Comparison of ENCODE assay signal across 8 cellular contexts in the genomic region with DNA sequence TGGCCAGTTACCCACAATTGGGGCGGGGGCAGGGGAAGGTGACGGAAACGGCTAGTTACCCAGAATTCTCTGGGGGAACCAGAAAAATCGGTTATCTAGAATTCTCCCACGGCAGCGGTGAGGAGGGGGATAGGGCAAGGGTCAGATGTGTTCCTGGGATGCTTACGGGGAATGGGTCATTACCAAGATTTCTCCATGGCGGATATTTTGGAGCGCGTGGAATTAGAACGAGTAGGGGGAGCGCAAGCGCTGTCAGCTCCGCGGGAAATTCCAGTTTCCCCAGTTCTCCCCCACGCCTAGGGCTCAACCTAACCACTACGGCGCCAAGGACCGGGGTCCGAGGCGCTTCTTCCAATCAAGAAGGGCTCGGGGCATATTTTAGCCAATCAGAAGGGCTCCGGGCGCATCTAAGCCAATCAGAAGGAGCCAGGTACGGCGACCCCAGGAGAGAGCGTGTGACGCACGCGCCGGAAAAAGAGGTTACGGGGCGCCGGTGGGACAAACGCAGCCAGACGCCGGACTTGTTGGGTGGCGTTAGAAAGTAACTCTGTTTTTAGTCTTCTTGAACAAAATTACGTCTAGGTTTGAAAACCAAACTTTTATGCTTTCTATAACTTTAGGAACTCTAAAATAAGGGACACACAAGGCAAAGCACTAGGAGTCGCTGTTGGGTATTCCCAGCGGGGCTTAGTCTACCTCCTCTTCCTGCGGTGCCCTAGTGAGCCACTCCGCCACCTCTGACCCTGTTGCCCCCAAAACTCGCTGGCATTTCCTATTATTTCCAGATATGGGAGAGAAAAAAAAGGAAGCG. TPM values are rescaled to one million over a fixed set of nuclear protein-coding genes. Genes with fewer than 3 reads are reported as not detected.
DNase-seq lines count a peak whose midpoint lies in the region; ATAC-seq and TF ChIP-seq lines count a peak whose summit lies in the region.

A gene with protein sequence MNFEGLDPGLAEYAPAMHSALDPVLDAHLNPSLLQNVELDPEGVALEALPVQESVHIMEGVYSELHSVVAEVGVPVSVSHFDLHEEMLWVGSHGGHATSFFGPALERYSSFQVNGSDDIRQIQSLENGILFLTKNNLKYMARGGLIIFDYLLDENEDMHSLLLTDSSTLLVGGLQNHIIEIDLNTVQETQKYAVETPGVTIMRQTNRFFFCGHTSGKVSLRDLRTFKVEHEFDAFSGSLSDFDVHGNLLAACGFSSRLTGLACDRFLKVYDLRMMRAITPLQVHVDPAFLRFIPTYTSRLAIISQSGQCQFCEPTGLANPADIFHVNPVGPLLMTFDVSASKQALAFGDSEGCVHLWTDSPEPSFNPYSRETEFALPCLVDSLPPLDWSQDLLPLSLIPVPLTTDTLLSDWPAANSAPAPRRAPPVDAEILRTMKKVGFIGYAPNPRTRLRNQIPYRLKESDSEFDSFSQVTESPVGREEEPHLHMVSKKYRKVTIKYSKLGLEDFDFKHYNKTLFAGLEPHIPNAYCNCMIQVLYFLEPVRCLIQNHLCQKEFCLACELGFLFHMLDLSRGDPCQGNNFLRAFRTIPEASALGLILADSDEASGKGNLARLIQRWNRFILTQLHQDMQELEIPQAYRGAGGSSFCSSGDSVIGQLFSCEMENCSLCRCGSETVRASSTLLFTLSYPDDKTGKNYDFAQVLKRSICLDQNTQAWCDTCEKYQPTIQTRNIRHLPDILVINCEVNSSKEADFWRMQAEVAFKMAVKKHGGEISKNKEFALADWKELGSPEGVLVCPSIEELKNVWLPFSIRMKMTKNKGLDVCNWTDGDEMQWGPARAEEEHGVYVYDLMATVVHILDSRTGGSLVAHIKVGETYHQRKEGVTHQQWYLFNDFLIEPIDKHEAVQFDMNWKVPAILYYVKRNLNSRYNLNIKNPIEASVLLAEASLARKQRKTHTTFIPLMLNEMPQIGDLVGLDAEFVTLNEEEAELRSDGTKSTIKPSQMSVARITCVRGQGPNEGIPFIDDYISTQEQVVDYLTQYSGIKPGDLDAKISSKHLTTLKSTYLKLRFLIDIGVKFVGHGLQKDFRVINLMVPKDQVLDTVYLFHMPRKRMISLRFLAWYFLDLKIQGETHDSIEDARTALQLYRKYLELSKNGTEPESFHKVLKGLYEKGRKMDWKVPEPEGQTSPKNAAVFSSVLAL (minus strand): TSS at position 322 of the 811 bp plus-strand sequence. CDS start 906 bp downstream, outside the sequence.

- TF ChIP-seq CTCF in epithelial cell of proximal tubule (conservative IDR thresholded peaks at IDR 0.05; ENCODE audit: low read depth, low read length): peak; percentile 71

- peak; percentile 88 for ATAC-seq in GM21576 (IDR thresholded peaks at IDR 0.05; ENCODE audit: unreplicated experiment)

- TF ChIP-seq RAD21 in Ishikawa (IDR thresholded peaks at IDR 0.05; ENCODE audit: low read depth): peak; percentile 29; the same call in 1 of the 2 replicates

- 0 out of 2 replicates have a peak, but pooled peaks have one; percentile 17 for TF ChIP-seq EP300 in Ishikawa (IDR thresholded peaks at IDR 0.05; ENCODE audit: borderline replicate concordance)

- peak; percentile 93 for DNase-seq in DMS153 treated with DMSO at 0.1 percent for 48 hours (lab: John Stamatoyannopoulos, UW; ENCODE audit: unreplicated experiment)
- peak; percentile 85 for DNase-seq in OCI-M2 (lab: John Stamatoyannopoulos, UW; ENCODE audit: unreplicated experiment)
- DNase-seq in activated T-cell treated with anti-CD3 and anti-CD28 coated beads for 4 hours: peak; percentile 87
- peak; percentile 89 for DNase-seq in epithelial cell of proximal tubule (ENCODE audit: low read depth)
- DNase-seq in mucosa of gallbladder (ENCODE audit: low spot score): peak; percentile 96
- DNase-seq in stimulated activated CD8-positive, alpha-beta memory T cell treated with anti-CD3 and anti-CD28 coated beads, Interleukin-4, amount 100 ng/mL, for 4 hours (ENCODE audit: low read depth in 2 of 2, low spot score in 1 of 2): peak; percentile 85 to 87

- H3K4me3 ChIP-seq in epithelial cell of proximal tubule (ENCODE audit: low read depth, low read length): peak within 1 kb of the TSS; percentile 65

TF ChIP-seq in Ishikawa, 13 proteins besides CTCF, POLR2A, EP300 and RAD21:
- TF ChIP-seq TEAD4 (IDR thresholded peaks at IDR 0.05): 0 out of 2 replicates have a peak, but pooled peaks have one; percentile 8
- peak; percentile 0; the same call in 1 of the 2 replicates for TF ChIP-seq EGR1 (IDR thresholded peaks at IDR 0.05)
- peak; percentile 68; the same call in 1 of the 2 replicates for TF ChIP-seq ZBTB7A (IDR thresholded peaks at IDR 0.05; ENCODE audit: low read depth)
- peak; percentile 76; the same call in 1 of the 2 replicates for TF ChIP-seq TCF12 (IDR thresholded peaks at IDR 0.05; ENCODE audit: low read depth)
- peak; percentile 80 for TF ChIP-seq YY1 (IDR thresholded peaks at IDR 0.05; ENCODE audit: low read depth)
- peak; percentile 92 for TF ChIP-seq TAF1 (IDR thresholded peaks at IDR 0.05; ENCODE audit: low read depth)
- TF ChIP-seq, protein P1, sequence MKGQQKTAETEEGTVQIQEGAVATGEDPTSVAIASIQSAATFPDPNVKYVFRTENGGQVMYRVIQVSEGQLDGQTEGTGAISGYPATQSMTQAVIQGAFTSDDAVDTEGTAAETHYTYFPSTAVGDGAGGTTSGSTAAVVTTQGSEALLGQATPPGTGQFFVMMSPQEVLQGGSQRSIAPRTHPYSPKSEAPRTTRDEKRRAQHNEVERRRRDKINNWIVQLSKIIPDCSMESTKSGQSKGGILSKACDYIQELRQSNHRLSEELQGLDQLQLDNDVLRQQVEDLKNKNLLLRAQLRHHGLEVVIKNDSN (IDR thresholded peaks at IDR 0.05): peak; percentile 32
- TF ChIP-seq CREB1 (IDR thresholded peaks at IDR 0.05; ENCODE audit: low read depth): peak; percentile 74
- TF ChIP-seq FOXM1 (IDR thresholded peaks at IDR 0.05; ENCODE audit: borderline replicate concordance, low read depth): peak; percentile 42; the same call in 1 of the 2 replicates
- TF ChIP-seq, protein P2, sequence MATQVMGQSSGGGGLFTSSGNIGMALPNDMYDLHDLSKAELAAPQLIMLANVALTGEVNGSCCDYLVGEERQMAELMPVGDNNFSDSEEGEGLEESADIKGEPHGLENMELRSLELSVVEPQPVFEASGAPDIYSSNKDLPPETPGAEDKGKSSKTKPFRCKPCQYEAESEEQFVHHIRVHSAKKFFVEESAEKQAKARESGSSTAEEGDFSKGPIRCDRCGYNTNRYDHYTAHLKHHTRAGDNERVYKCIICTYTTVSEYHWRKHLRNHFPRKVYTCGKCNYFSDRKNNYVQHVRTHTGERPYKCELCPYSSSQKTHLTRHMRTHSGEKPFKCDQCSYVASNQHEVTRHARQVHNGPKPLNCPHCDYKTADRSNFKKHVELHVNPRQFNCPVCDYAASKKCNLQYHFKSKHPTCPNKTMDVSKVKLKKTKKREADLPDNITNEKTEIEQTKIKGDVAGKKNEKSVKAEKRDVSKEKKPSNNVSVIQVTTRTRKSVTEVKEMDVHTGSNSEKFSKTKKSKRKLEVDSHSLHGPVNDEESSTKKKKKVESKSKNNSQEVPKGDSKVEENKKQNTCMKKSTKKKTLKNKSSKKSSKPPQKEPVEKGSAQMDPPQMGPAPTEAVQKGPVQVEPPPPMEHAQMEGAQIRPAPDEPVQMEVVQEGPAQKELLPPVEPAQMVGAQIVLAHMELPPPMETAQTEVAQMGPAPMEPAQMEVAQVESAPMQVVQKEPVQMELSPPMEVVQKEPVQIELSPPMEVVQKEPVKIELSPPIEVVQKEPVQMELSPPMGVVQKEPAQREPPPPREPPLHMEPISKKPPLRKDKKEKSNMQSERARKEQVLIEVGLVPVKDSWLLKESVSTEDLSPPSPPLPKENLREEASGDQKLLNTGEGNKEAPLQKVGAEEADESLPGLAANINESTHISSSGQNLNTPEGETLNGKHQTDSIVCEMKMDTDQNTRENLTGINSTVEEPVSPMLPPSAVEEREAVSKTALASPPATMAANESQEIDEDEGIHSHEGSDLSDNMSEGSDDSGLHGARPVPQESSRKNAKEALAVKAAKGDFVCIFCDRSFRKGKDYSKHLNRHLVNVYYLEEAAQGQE (IDR thresholded peaks at IDR 0.05; ENCODE audit: low read depth): no peak
- no peak; the same call in 1 of the 2 replicates for TF ChIP-seq NFIC (IDR thresholded peaks at IDR 0.05)
- TF ChIP-seq CEBPB (IDR thresholded peaks at IDR 0.05): no peak
- TF ChIP-seq, protein P3, sequence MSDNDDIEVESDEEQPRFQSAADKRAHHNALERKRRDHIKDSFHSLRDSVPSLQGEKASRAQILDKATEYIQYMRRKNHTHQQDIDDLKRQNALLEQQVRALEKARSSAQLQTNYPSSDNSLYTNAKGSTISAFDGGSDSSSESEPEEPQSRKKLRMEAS (IDR thresholded peaks at IDR 0.05): peak; percentile 86

RNA-seq across cellular contexts. Expression of the gene that starts here (rescaled TPM):
- total RNA-seq in epithelial cell of proximal tubule: 12.1 and 15.0 TPM in 2 replicates
- total RNA-seq in mucosa of gallbladder: 114 TPM

Comparison
In these comparisons a context has a peak if more than half of its experiments do, and no peak if none do; other contexts are left out.
1. Peak in every context shown above with its lines: DNase-seq, ATAC-seq and H3K4me3 ChIP-seq.